ENCODE assay signal across 11 cellular contexts in the genomic region with DNA sequence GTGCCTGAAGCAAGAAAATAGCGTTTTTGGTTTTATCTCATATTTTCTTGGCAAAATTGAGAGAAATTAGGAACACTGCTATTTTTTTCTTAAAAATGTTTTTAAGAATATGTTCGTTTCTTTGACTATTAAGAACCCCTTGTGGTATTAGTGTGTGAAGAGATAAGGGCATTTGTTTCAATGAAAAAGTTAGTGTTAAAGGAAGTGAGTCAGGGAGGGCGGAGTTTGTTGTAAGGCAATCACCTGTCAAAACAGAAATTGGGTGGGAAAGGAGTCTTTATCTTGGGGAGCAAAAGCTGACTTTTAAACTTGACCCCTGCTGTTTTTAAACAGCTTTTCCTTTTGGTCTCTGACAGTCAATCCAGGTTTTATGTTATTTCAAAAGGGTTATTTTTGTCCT. TPM values are rescaled to one million over a fixed set of nuclear protein-coding genes. Genes with fewer than 3 reads are reported as not detected.
DNase-seq lines count a peak whose midpoint lies in the region; ATAC-seq, FAIRE-seq and TF ChIP-seq lines count a peak whose summit lies in the region.
"Had no signal": no experiment of that assay in that cellular context is flagged by ENCODE, and none has a peak within 500 bp of the region (broad histone marks: within the 10 kb centered on the region; RNA-seq: fewer than 3 reads in every experiment).

No MANE protein-coding gene starts in this region.

- H3K4me3 ChIP-seq in K562 = peak overlapping the region; percentile 88

- FAIRE-seq in K562 (lab: Jason Lieb, UNC) = peak; percentile 78

- ATAC-seq in K562 (peak; percentile 13), GM19463 (IDR thresholded peaks at IDR 0.05; ENCODE audit: unreplicated experiment) (no peak), GM19023 (IDR thresholded peaks at IDR 0.05; ENCODE audit: unreplicated experiment) (no peak)
- ATAC-seq in natural killer cell treated with Interleukin-12 subunit alpha and Interleukin-12 subunit beta and Interleukin-15 and Interleukin-18, amount 100 ng/mL, for 72 hours = no peak

- no peaks in the 10 kb centered on the region for H3K4me1 ChIP-seq in ES-I3 (ENCODE audit: insufficient read depth, low read length)
- peaks cover 15 to 22% of the 10 kb centered on the region in 2 experiments; a peak in 3 of 5 replicates for H3K4me1 ChIP-seq in K562 (replicated peaks in 1 of 2; ENCODE audit: control insufficient read depth in 2 of 2, insufficient read depth in 2 of 2, low read length in 2 of 2)

- H3K9me3 ChIP-seq in ES-I3 (ENCODE audit: control insufficient read depth, insufficient read depth, low read length) (no peaks in the 10 kb centered on the region), K562 (replicated peaks; ENCODE audit: control insufficient read depth, insufficient read depth, low read depth, low read length) (no peaks in the 10 kb centered on the region)
- H3K9me3 ChIP-seq: ascending aorta had no signal

- no peak overlapping the region for H2AFZ ChIP-seq in K562 (ENCODE audit: low read depth, low read length)

- no peak for TF ChIP-seq POLR2A in K562 (conservative IDR thresholded peaks at IDR 0.05)

- CTCF ChIA-PET in K562 (lab: Yijun Ruan, JAX; ENCODE audit: low intra/inter-chr PET ratio) = no interaction called here

- no peaks in the 10 kb centered on the region for H3K27me3 ChIP-seq in K562 (ENCODE audit: control insufficient read depth in 2 of 2, insufficient read depth in 2 of 2, low read length in 2 of 2)
- H3K27me3 ChIP-seq: ascending aorta had no signal

- H3K36me3 ChIP-seq in ES-I3 (ENCODE audit: insufficient read depth, low read length) (peaks cover 4% of the 10 kb centered on the region; the same call in 1 of the 2 replicates), K562 (ENCODE audit: control insufficient read depth, insufficient read depth, low read length) (peaks cover 42% of the 10 kb centered on the region)
- H3K36me3 ChIP-seq: ascending aorta had no signal

- H3K27ac Mint-ChIP-seq in natural killer cell treated with Interleukin-12 subunit alpha and Interleukin-12 subunit beta and Interleukin-15 and Interleukin-18, amount 100 ng/mL, for 72 hours = peak overlapping the region; percentile 79 to 88

- POLR2A ChIA-PET in K562 (lab: Yijun Ruan, JAX) = no interaction called here

- peak overlapping the region; percentile 98 for H3K4me3 Mint-ChIP-seq in natural killer cell treated with Interleukin-12 subunit alpha and Interleukin-12 subunit beta and Interleukin-15 and Interleukin-18, amount 100 ng/mL, for 72 hours

- in situ Hi-C loops in K562 (cut with MboI) = loop anchor here (5.0 kb wide), 1 partner anchor 119 kb away; no protein-coding TSS in a partner anchor

- H3K27ac ChIP-seq in K562 (ENCODE audit: extremely low read depth, low read depth, low read length) = peak overlapping the region; percentile 81
- H3K27ac ChIP-seq: ascending aorta had no signal

- H3K9me3 Mint-ChIP-seq in natural killer cell treated with Interleukin-12 subunit alpha and Interleukin-12 subunit beta and Interleukin-15 and Interleukin-18, amount 100 ng/mL, for 72 hours = no peaks in the 10 kb centered on the region

- peak overlapping the region; percentile 77 for H3K4me2 ChIP-seq in K562 (ENCODE audit: insufficient read depth, low read length)

- H3K27me3 Mint-ChIP-seq in natural killer cell treated with Interleukin-12 subunit alpha and Interleukin-12 subunit beta and Interleukin-15 and Interleukin-18, amount 100 ng/mL, for 72 hours = no peaks in the 10 kb centered on the region

- WGBS in K562 (ENCODE audit: insufficient coverage, low coverage, missing lambda C conversion rate) = 2% methylated on average over 3 of the region's 3 CpGs

- intact Hi-C loops in K562 (cut with micrococcal nuclease) = loop anchor here (1.0 to 10.0 kb wide), 5 partner anchors 56 to 891 kb away; no protein-coding TSS in a partner anchor

- DNase-seq in NOMO-1 treated with DMSO at 0.1 percent for 48 hours (lab: John Stamatoyannopoulos, UW; ENCODE audit: unreplicated experiment) = peak; percentile 60
- DNase-seq in K562 (ENCODE audit: extremely low read depth in 1 of 4, low spot score in 3 of 4) = peak; percentile 30 to 90 (median 55)
- DNase-seq in natural killer cell treated with Interleukin-12 subunit alpha and Interleukin-12 subunit beta and Interleukin-15 and Interleukin-18, amount 100 ng/mL, for 72 hours (ENCODE audit: low spot score) = peak; percentile 62
- DNase-seq in AG08396 (ENCODE audit: low spot score) = no peak
- no peak for DNase-seq in islet precursor cell
- DNase-seq: NCI-H2029, posterior cingulate gyrus had no signal

- TF ChIP-seq CTCF in K562 (IDR thresholded peaks at IDR 0.05 in 2 of 3, conservative IDR thresholded peaks at IDR 0.05 in 1 of 3; ENCODE audit: insufficient read depth in 2 of 3, low read depth in 1 of 3, low read length in 3 of 3) = no peak

- H4K20me1 ChIP-seq in K562 (replicated peaks; ENCODE audit: control insufficient read depth, insufficient read depth, low read length) = no peaks in the 10 kb centered on the region; the same call in 1 of the 2 replicates

- no peaks in the 10 kb centered on the region for H3K9me1 ChIP-seq in K562 (ENCODE audit: control insufficient read depth, insufficient read depth, low read length)

- TF ChIP-seq EP300 in K562 (IDR thresholded peaks at IDR 0.05; ENCODE audit: low read length) = peak; percentile 85; the same call in 1 of the 2 replicates

- peak in 1 of 2 experiments; percentile 11; a peak in 1 of 4 replicates for TF ChIP-seq RAD21 in K562 (CRISPR knock-in tag; conservative IDR thresholded peaks at IDR 0.05 in 1 of 2, IDR thresholded peaks at IDR 0.05 in 1 of 2)

- BruUV-seq in K562 (replicated peaks; lab: Mats Ljungman, UMichigan) = no TSS peak

- peak overlapping the region; percentile 87; the same call in 1 of the 2 replicates for H3K9ac ChIP-seq in ES-I3 (ENCODE audit: low read depth, low read length)
- peak overlapping the region in 1 of 2 experiments; percentile 84; a peak in 2 of 4 replicates for H3K9ac ChIP-seq in K562 (ENCODE audit: insufficient read depth in 1 of 2, low read depth in 2 of 2, low read length in 2 of 2)

- no peaks in the 10 kb centered on the region for H3K36me3 Mint-ChIP-seq in natural killer cell treated with Interleukin-12 subunit alpha and Interleukin-12 subunit beta and Interleukin-15 and Interleukin-18, amount 100 ng/mL, for 72 hours

- H3K79me2 ChIP-seq in K562 (ENCODE audit: control insufficient read depth, insufficient read depth, low read length) = peaks cover 77% of the 10 kb centered on the region

- H3K4me1 Mint-ChIP-seq in natural killer cell treated with Interleukin-12 subunit alpha and Interleukin-12 subunit beta and Interleukin-15 and Interleukin-18, amount 100 ng/mL, for 72 hours (ENCODE audit: low read depth in 2 of 2) = peaks cover 44 to 56% of the 10 kb centered on the region in 2 donors

TF ChIP-seq in K562, 482 proteins besides CTCF, POLR2A, EP300 and RAD21 (continues in another document):
- TF ChIP-seq MBD2 (IDR thresholded peaks at IDR 0.05; ENCODE audit: borderline replicate concordance, low read depth) (no peak), ZNF76 (CRISPR knock-in tag; IDR thresholded peaks at IDR 0.05; ENCODE audit: borderline replicate concordance) (no peak), MAZ (CRISPR knock-in tag; conservative IDR thresholded peaks at IDR 0.05 in 1 of 2, IDR thresholded peaks at IDR 0.05 in 1 of 2) (no peak), MYBL2 (IDR thresholded peaks at IDR 0.05; ENCODE audit: low read depth) (no peak), MYBL2 (CRISPR knock-in tag; IDR thresholded peaks at IDR 0.05; ENCODE audit: borderline replicate concordance) (no peak), ARNT (IDR thresholded peaks at IDR 0.05) (0 out of 4 replicates have a peak, but pooled peaks of 1 of the 2 experiments have one; percentile 46), ZBTB34 (CRISPR knock-in tag; IDR thresholded peaks at IDR 0.05) (no peak), KDM1A (IDR thresholded peaks at IDR 0.05) (peak in 1 of 2 experiments; percentile 34; a peak in 1 of 4 replicates), SREBF1 (IDR thresholded peaks at IDR 0.05; ENCODE audit: borderline replicate concordance, low read depth, low read length) (no peak), ELF4 (CRISPR knock-in tag; IDR thresholded peaks at IDR 0.05) (no peak), TFAM (CRISPR knock-in tag; conservative IDR thresholded peaks at IDR 0.05) (no peak)

RNA-seq across cellular contexts. Expression of gene RAP2B, which starts 4.2 kb away (rescaled TPM):
- total RNA-seq in K562 (2011; cell fraction: chromatin; rRNA removed; ENCODE audit: low replicate concordance) = 16.2 and 18.9 TPM in 2 replicates
- total RNA-seq in K562 (2011; cell fraction: nucleolus; rRNA removed) = 17.4 and 18.3 TPM in 2 replicates
- 24.3 and 34.3 TPM in 2 replicates for total RNA-seq in K562 (2011; cell fraction: nucleoplasm; rRNA removed)
- total RNA-seq in K562 (2014; rRNA removed) = 24.1 and 26.0 TPM in 2 replicates
- 15.8 and 18.9 TPM in 2 replicates for total RNA-seq in K562 (2014; rRNA removed; fragmentation: Illumina TruSeq; extraction: Trizol)
- total RNA-seq in K562 (2015; rRNA removed; fragmentation: Illumina TruSeq; extraction: Trizol) = 17.2 and 17.6 TPM in 2 replicates
- 27.9 and 30.0 TPM in 2 replicates for total RNA-seq in K562 (2021)
- 11.3 and 13.9 TPM in 2 replicates for polyA plus RNA-seq in K562 (2011; rRNA removed)
- polyA plus RNA-seq in K562 (2011; cell fraction: cytosol; rRNA removed) = 14.5 and 18.0 TPM in 2 replicates
- polyA plus RNA-seq in K562 (2011; cell fraction: nucleus; rRNA removed) = 9.8 and 12.2 TPM in 2 replicates
- 9.2 and 15.0 TPM in 2 replicates for polyA plus RNA-seq in K562 (2012)
- 9.4 and 9.8 TPM in 2 replicates for polyA plus RNA-seq in K562 (2014; fragmentation: Illumina TruSeq; extraction: Trizol)
- polyA plus RNA-seq in K562 (2014; fragmentation: Nextera tagmentation; extraction: Ambion mirVana) = 10 to 100 TPM; 14.1 to 31.2 TPM
- polyA plus RNA-seq in K562 (2014; rRNA removed) = 12.3 and 12.9 TPM in 2 replicates
- polyA minus RNA-seq in K562 (2011; rRNA and poly(A)+ RNA removed) = 25.3 and 30.5 TPM in 2 replicates
- 33.8 and 35.9 TPM in 2 replicates for polyA minus RNA-seq in K562 (2011; cell fraction: cytosol; rRNA and poly(A)+ RNA removed)
- polyA minus RNA-seq in K562 (2011; cell fraction: nucleus; rRNA and poly(A)+ RNA removed) = 19.1 and 28.9 TPM in 2 replicates
- total RNA-seq in natural killer cell treated with Interleukin-12 subunit alpha and Interleukin-12 subunit beta and Interleukin-15 and Interleukin-18, amount 100 ng/mL, for 72 hours = 10 to 100 TPM; 12.1 to 13.6 TPM

Comparison
In these comparisons a context has a peak if more than half of its experiments do, and no peak if none do; other contexts are left out.
1. DNase-seq: peak in NOMO-1 treated with DMSO at 0.1 percent for 48 hours (single experiment), K562 (4 of 4) and natural killer cell treated with Interleukin-12 subunit alpha and Interleukin-12 subunit beta and Interleukin-15 and Interleukin-18, amount 100 ng/mL, for 72 hours (single experiment); none in AG08396 (single experiment) and islet precursor cell (single experiment).